23 cellular contexts compared by ENCODE assay signal in the genomic region with DNA sequence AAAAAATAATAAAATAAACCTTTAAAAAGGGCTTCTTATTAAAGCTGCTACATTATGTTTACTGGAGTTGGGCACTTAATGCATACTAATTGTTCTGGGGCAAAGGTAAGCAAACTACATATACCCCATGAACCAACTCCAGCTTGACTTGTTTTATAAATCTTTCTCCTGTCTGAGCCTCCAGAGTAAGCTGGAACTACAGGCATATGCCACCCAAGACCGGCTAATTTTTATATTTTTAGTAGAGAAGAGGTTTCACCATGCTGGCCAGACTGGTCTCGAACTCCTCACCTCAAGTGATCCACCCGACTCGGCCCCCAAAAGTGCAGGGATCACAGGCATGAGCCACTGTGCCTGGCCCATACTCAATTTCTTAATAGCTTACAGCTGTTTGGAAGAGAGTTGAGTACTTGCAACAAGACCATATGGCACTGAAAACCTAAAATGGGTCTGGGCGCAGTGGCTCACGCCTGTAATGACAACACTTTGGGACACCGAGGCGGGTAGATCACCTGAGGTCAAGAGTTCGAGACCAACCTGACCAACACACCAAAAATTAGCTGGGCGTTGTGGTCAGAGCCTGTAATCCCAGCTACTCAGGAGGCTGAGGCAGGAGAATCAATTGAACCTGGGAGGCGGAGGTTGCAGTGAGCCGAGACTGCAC. TPM values are rescaled to one million over a fixed set of nuclear protein-coding genes. Genes with fewer than 3 reads are reported as not detected.
A peak's percentile ranks its signal among the peaks of the same experiment; 100 is the strongest.
DNase-seq lines count a peak whose midpoint lies in the region; ATAC-seq, FAIRE-seq and TF ChIP-seq lines count a peak whose summit lies in the region.
"Had no signal": no experiment of that assay in that cellular context is flagged by ENCODE, and none has a peak within 500 bp of the region (broad histone marks: within the 10 kb centered on the region; RNA-seq: fewer than 3 reads in every experiment).

No MANE protein-coding gene starts in this region.

- POLR2A ChIA-PET in activated CD8-positive, alpha-beta T cell treated with anti-CD3 and anti-CD28 coated beads for 36 hours (lab: Charles Lee) = interaction anchor here (0.8 to 36.9 kb wide), 6 partner anchors 3 to 190 kb away, joined by 3 to 1214 read pairs (median 5); a partner anchor contains a TSS
- POLR2A ChIA-PET in activated CD8-positive, alpha-beta T cell treated with anti-CD3 and anti-CD28 coated beads, Interleukin-2, amount 10 ng/mL, durations not matched to agents 7 days and 5 days (lab: Charles Lee) = interaction anchor here (0.9 to 3.3 kb wide), 9 partner anchors 10 to 21 kb away, joined by 3 to 16 read pairs (median 5); a partner anchor contains a TSS
- POLR2A ChIA-PET in K562 (lab: Yijun Ruan, JAX) = interaction anchor here (0.6 to 7.2 kb wide), 10 partner anchors 11 to 177 kb away, joined by 3 to 102 read pairs (median 4); a partner anchor contains a TSS

- no peak overlapping the region for H3K18ac ChIP-seq in H9 (ENCODE audit: insufficient read length, low read depth, low read length)

- no peak overlapping the region for H2BK15ac ChIP-seq in H9 (ENCODE audit: low read depth, low read length)

- no peak overlapping the region for H2BK5ac ChIP-seq in H9 (ENCODE audit: insufficient read length, low read length)

- peaks cover 2% of the 10 kb centered on the region; the same call in 1 of the 2 replicates for H3K79me2 ChIP-seq in H9 (ENCODE audit: insufficient read depth, low read length)
- peaks cover 76% of the 10 kb centered on the region for H3K79me2 ChIP-seq in K562 (ENCODE audit: control insufficient read depth, insufficient read depth, low read length)
- peaks cover 97% of the 10 kb centered on the region for H3K79me2 ChIP-seq in osteoblast (ENCODE audit: insufficient read depth, low read length)

- H2AFZ ChIP-seq in H9 (ENCODE audit: low read length) = no peak overlapping the region
- no peak overlapping the region for H2AFZ ChIP-seq in K562 (ENCODE audit: low read depth, low read length)
- H2AFZ ChIP-seq in osteoblast (ENCODE audit: low read length) = no peak overlapping the region

- peaks cover 51% of the 10 kb centered on the region for H3K4me1 Mint-ChIP-seq in activated CD8-positive, alpha-beta T cell treated with anti-CD3 and anti-CD28 coated beads for 36 hours (ENCODE audit: low read depth)
- H3K4me1 Mint-ChIP-seq in activated CD8-positive, alpha-beta T cell treated with anti-CD3 and anti-CD28 coated beads, Interleukin-2, amount 10 ng/mL, durations not matched to agents 7 days and 5 days (ENCODE audit: low read depth) = peaks cover 31% of the 10 kb centered on the region
- H3K4me1 Mint-ChIP-seq in H9 = no peaks in the 10 kb centered on the region; a peak in 1 of 4 replicates
- H3K4me1 Mint-ChIP-seq: CD14-positive monocyte had no signal

- H2BK12ac ChIP-seq in H9 (ENCODE audit: insufficient read length, low read depth, low read length) = no peak overlapping the region

- H3K9me3 ChIP-seq in H9 (ENCODE audit: control insufficient read depth, low read depth, low read length) = no peaks in the 10 kb centered on the region
- H3K9me3 ChIP-seq in K562 (replicated peaks; ENCODE audit: control insufficient read depth, insufficient read depth, low read depth, low read length) = no peaks in the 10 kb centered on the region
- H3K9me3 ChIP-seq in osteoblast (ENCODE audit: low read depth, low read length) = no peaks in the 10 kb centered on the region
- H3K9me3 ChIP-seq: adrenal gland, pancreas had no signal

- no peaks in the 10 kb centered on the region for H3K23me2 ChIP-seq in H9 (ENCODE audit: insufficient read length, low read depth, low read length, poor library complexity, severe bottlenecking)

- TF ChIP-seq EP300 in K562 (IDR thresholded peaks at IDR 0.05; ENCODE audit: low read length) = no peak

- no peak overlapping the region for H4K8ac ChIP-seq in H9 (replicated peaks; ENCODE audit: insufficient read length, low read depth, low read length)

- FAIRE-seq in K562 (lab: Jason Lieb, UNC) = no peak
- FAIRE-seq: pancreas, TTC549 had no signal

- no peaks in the 10 kb centered on the region for H3K9me1 ChIP-seq in K562 (ENCODE audit: control insufficient read depth, insufficient read depth, low read length)

- TF ChIP-seq POLR2A in K562 (conservative IDR thresholded peaks at IDR 0.05) = no peak; the same call in 1 of the 2 replicates

- no peak overlapping the region for H3K4me3 Mint-ChIP-seq in activated CD8-positive, alpha-beta T cell treated with anti-CD3 and anti-CD28 coated beads for 36 hours
- no peak overlapping the region for H3K4me3 Mint-ChIP-seq in activated CD8-positive, alpha-beta T cell treated with anti-CD3 and anti-CD28 coated beads, Interleukin-2, amount 10 ng/mL, durations not matched to agents 7 days and 5 days
- no peak overlapping the region for H3K4me3 Mint-ChIP-seq in H9
- H3K4me3 Mint-ChIP-seq: activated CD4-positive, alpha-beta T cell treated with anti-CD3 and anti-CD28 coated beads for 36 hours; CD14-positive monocyte had no signal

- H3K27ac ChIP-seq in H9 (ENCODE audit: insufficient read length, low read depth, low read length) (no peak overlapping the region), K562 (ENCODE audit: extremely low read depth, low read depth, low read length) (no peak overlapping the region), osteoblast (ENCODE audit: low read depth, low read length) (peak overlapping the region; percentile 30)
- H3K27ac ChIP-seq: adrenal gland, coronary artery, pancreas had no signal

- no peak overlapping the region for H3K4me3 ChIP-seq in K562
- H3K4me3 ChIP-seq in osteoblast (ENCODE audit: insufficient read depth, low read length) = no peak overlapping the region
- H3K4me3 ChIP-seq: adrenal gland, coronary artery, pancreas had no signal

- no peaks in the 10 kb centered on the region for H3K27me3 Mint-ChIP-seq in activated CD8-positive, alpha-beta T cell treated with anti-CD3 and anti-CD28 coated beads for 36 hours
- no peaks in the 10 kb centered on the region for H3K27me3 Mint-ChIP-seq in activated CD8-positive, alpha-beta T cell treated with anti-CD3 and anti-CD28 coated beads, Interleukin-2, amount 10 ng/mL, durations not matched to agents 7 days and 5 days (ENCODE audit: low read depth)
- no peaks in the 10 kb centered on the region for H3K27me3 Mint-ChIP-seq in H9 (ENCODE audit: low read depth)
- H3K27me3 Mint-ChIP-seq: activated CD4-positive, alpha-beta T cell treated with anti-CD3 and anti-CD28 coated beads for 36 hours; naive thymus-derived CD4-positive, alpha-beta T cell had no signal

- H3K4me2 ChIP-seq in H9 (ENCODE audit: insufficient read depth, insufficient read length, low read length) (no peak overlapping the region), K562 (ENCODE audit: insufficient read depth, low read length) (no peak overlapping the region), osteoblast (ENCODE audit: insufficient read depth, low read length) (no peak overlapping the region)

- H3K36me3 ChIP-seq in K562 (ENCODE audit: control insufficient read depth, insufficient read depth, low read length) (peaks cover 98% of the 10 kb centered on the region), osteoblast (ENCODE audit: insufficient read depth, low read length) (peaks cover 99% of the 10 kb centered on the region)

- no peak for TF ChIP-seq CTCF in activated CD8-positive, alpha-beta T cell treated with anti-CD3 and anti-CD28 coated beads for 36 hours (IDR thresholded peaks at IDR 0.05)
- TF ChIP-seq CTCF in H9 (conservative IDR thresholded peaks at IDR 0.05) = no peak
- no peak for TF ChIP-seq CTCF in K562 (IDR thresholded peaks at IDR 0.05 in 2 of 3, conservative IDR thresholded peaks at IDR 0.05 in 1 of 3; ENCODE audit: insufficient read depth in 2 of 3, low read depth in 1 of 3, low read length in 3 of 3)
- no peak for TF ChIP-seq CTCF in osteoblast (IDR thresholded peaks at IDR 0.05; ENCODE audit: extremely low read depth, low read depth, low read length)

- DNase-seq in activated CD8-positive, alpha-beta T cell treated with anti-CD3 and anti-CD28 coated beads for 36 hours = no peak
- DNase-seq in activated CD8-positive, alpha-beta T cell treated with anti-CD3 and anti-CD28 coated beads, Interleukin-2, amount 10 ng/mL, durations not matched to agents 7 days and 5 days = no peak
- DNase-seq in H9 (no peak), K562 (ENCODE audit: extremely low read depth in 1 of 4, low spot score in 3 of 4) (no peak), osteoblast (ENCODE audit: insufficient read length, low spot score, missing footprints) (no peak), NCI-H2081 (lab: John Stamatoyannopoulos, UW) (no peak)
- DNase-seq in activated naive CD4-positive, alpha-beta T cell (lab: John Stamatoyannopoulos, UW) = no peak
- DNase-seq: activated CD4-positive, alpha-beta T cell treated with anti-CD3 and anti-CD28 coated beads for 36 hours; GF-D8; KBM-7; naive thymus-derived CD4-positive, alpha-beta T cell; NCI-H146; NCI-H774; pancreas; Right ventricle myocardium superior; stimulated activated CD4-positive, alpha-beta T cell treated with anti-CD3 and anti-CD28 coated beads, Interleukin-15, amount 100 ng/mL, for 24 hours had no signal

- H4K20me1 ChIP-seq in H9 (ENCODE audit: control insufficient read depth, insufficient read depth, insufficient read length) (no peaks in the 10 kb centered on the region), K562 (replicated peaks; ENCODE audit: control insufficient read depth, insufficient read depth, low read length) (peaks cover 20% of the 10 kb centered on the region), osteoblast (ENCODE audit: insufficient read depth, low read length) (peaks cover 83% of the 10 kb centered on the region)

- H2BK20ac ChIP-seq in H9 (ENCODE audit: low read depth, low read length, poor library complexity, severe bottlenecking) = no peak overlapping the region

- H3K56ac ChIP-seq in H9 (ENCODE audit: insufficient read length, low read depth, low read length) = no peak overlapping the region

- H4K91ac ChIP-seq in H9 (ENCODE audit: insufficient read length, low read depth, low read length) = no peak overlapping the region

- no peak for ATAC-seq in activated CD8-positive, alpha-beta T cell treated with anti-CD3 and anti-CD28 coated beads for 36 hours
- no peak for ATAC-seq in activated CD8-positive, alpha-beta T cell treated with anti-CD3 and anti-CD28 coated beads, Interleukin-2, amount 10 ng/mL, durations not matched to agents 7 days and 5 days
- ATAC-seq in K562 (no peak), GM21367 (IDR thresholded peaks at IDR 0.05; ENCODE audit: unreplicated experiment) (no peak)
- ATAC-seq: activated CD4-positive, alpha-beta T cell treated with anti-CD3 and anti-CD28 coated beads for 36 hours; naive thymus-derived CD4-positive, alpha-beta T cell; pancreas; sciatic nerve had no signal

- in situ Hi-C loops in K562 (cut with MboI) = no loop called here

- no peak overlapping the region for H3K14ac ChIP-seq in H9 (ENCODE audit: insufficient read depth, low read length)

- no peak overlapping the region for H3K4ac ChIP-seq in H9 (ENCODE audit: low read depth, low read length)

- BruUV-seq in K562 (replicated peaks; lab: Mats Ljungman, UMichigan) = no TSS peak

- H4K5ac ChIP-seq in H9 (ENCODE audit: insufficient read length, low read depth, low read length) = no peak overlapping the region

- H3K27me3 ChIP-seq in H9 (ENCODE audit: insufficient read depth, low read length) = no peaks in the 10 kb centered on the region
- H3K27me3 ChIP-seq in K562 (ENCODE audit: control insufficient read depth in 2 of 2, insufficient read depth in 2 of 2, low read length in 2 of 2) = no peaks in the 10 kb centered on the region
- H3K27me3 ChIP-seq in osteoblast (ENCODE audit: insufficient read depth, low read length) = no peaks in the 10 kb centered on the region
- H3K27me3 ChIP-seq: adrenal gland, pancreas had no signal

- H3K9ac ChIP-seq in H9 (ENCODE audit: extremely low read depth, insufficient read length, low read length) (no peak overlapping the region), K562 (ENCODE audit: insufficient read depth in 1 of 2, low read depth in 2 of 2, low read length in 2 of 2) (no peak overlapping the region)

- no peak overlapping the region for H2AK5ac ChIP-seq in H9 (ENCODE audit: insufficient read length, low read length)

- peaks cover 5% of the 10 kb centered on the region for H3K79me1 ChIP-seq in H9 (ENCODE audit: insufficient read depth, low read depth, low read length, poor library complexity, severe bottlenecking)

- H2BK120ac ChIP-seq in H9 (ENCODE audit: low read depth, low read length, poor library complexity, severe bottlenecking) = no peak overlapping the region

- H3K36me3 Mint-ChIP-seq in activated CD8-positive, alpha-beta T cell treated with anti-CD3 and anti-CD28 coated beads for 36 hours (ENCODE audit: low read depth) = peaks cover 69% of the 10 kb centered on the region
- H3K36me3 Mint-ChIP-seq in activated CD8-positive, alpha-beta T cell treated with anti-CD3 and anti-CD28 coated beads, Interleukin-2, amount 10 ng/mL, durations not matched to agents 7 days and 5 days (ENCODE audit: low read depth) = peaks cover 70% of the 10 kb centered on the region
- H3K36me3 Mint-ChIP-seq in H9 (ENCODE audit: insufficient read depth in 1 of 3, low read depth in 3 of 3) = peaks cover 57 to 96% (median 94%) of the 10 kb centered on the region in 3 experiments

- no peak for TF ChIP-seq RAD21 in K562 (CRISPR knock-in tag; conservative IDR thresholded peaks at IDR 0.05 in 1 of 2, IDR thresholded peaks at IDR 0.05 in 1 of 2)

- peak overlapping the region; percentile 61 for H3K27ac Mint-ChIP-seq in activated CD8-positive, alpha-beta T cell treated with anti-CD3 and anti-CD28 coated beads for 36 hours
- no peak overlapping the region for H3K27ac Mint-ChIP-seq in activated CD8-positive, alpha-beta T cell treated with anti-CD3 and anti-CD28 coated beads, Interleukin-2, amount 10 ng/mL, durations not matched to agents 7 days and 5 days
- peak overlapping the region in 2 of 3 experiments; percentile 65 to 83; a peak in 3 of 7 replicates for H3K27ac Mint-ChIP-seq in H9
- H3K27ac Mint-ChIP-seq: activated CD4-positive, alpha-beta T cell treated with anti-CD3 and anti-CD28 coated beads for 36 hours; activated T-helper 2 cell treated with anti-CD3 and anti-CD28 coated beads, Interferon-gamma antibody, Interleukin-2, Interleukin-4, amounts not matched to agents 10 μg/mL and 5 μg/mL and 100 μg/mL, durations not matched to agents 14 hours and 24 hours and 36 hours had no signal

- intact Hi-C loops in activated CD8-positive, alpha-beta T cell treated with anti-CD3 and anti-CD28 coated beads for 36 hours (cut with micrococcal nuclease) = no loop called here
- intact Hi-C loops in K562 (cut with micrococcal nuclease) = no loop called here

- CTCF ChIA-PET in activated CD8-positive, alpha-beta T cell treated with anti-CD3 and anti-CD28 coated beads for 36 hours (lab: Charles Lee) = interaction anchor here (1.3 to 2.1 kb wide), 3 partner anchors 7 to 21 kb away, joined by 6 to 11 read pairs (median 6); no protein-coding TSS in a partner anchor
- CTCF ChIA-PET in activated CD8-positive, alpha-beta T cell treated with anti-CD3 and anti-CD28 coated beads, Interleukin-2, amount 10 ng/mL, durations not matched to agents 7 days and 5 days (lab: Charles Lee) = interaction anchor here (0.7 to 1.1 kb wide), 3 partner anchors 8 to 165 kb away, joined by 3 to 4 read pairs (median 3); a partner anchor contains a TSS
- CTCF ChIA-PET in K562 (lab: Yijun Ruan, JAX; ENCODE audit: low intra/inter-chr PET ratio) = no interaction called here

- H3K4me1 ChIP-seq in H9 (ENCODE audit: insufficient read depth, low read length) (no peaks in the 10 kb centered on the region), K562 (replicated peaks in 1 of 2; ENCODE audit: control insufficient read depth in 2 of 2, insufficient read depth in 2 of 2, low read length in 2 of 2) (no peaks in the 10 kb centered on the region), osteoblast (ENCODE audit: insufficient read depth, low read length) (peaks cover 8% of the 10 kb centered on the region)
- H3K4me1 ChIP-seq: pancreas had no signal

- no peak overlapping the region for H3T11ph ChIP-seq in H9 (ENCODE audit: low read length)

- no CpG with 5 or more reads among the region's 12 CpGs for WGBS in H9 (ENCODE audit: extremely low coverage, insufficient read length, low lambda C conversion rate)
- WGBS in K562 (ENCODE audit: insufficient coverage, low coverage, missing lambda C conversion rate) = 95% methylated on average over 11 of the region's 12 CpGs

- no peaks in the 10 kb centered on the region for H3K9me3 Mint-ChIP-seq in activated CD8-positive, alpha-beta T cell treated with anti-CD3 and anti-CD28 coated beads for 36 hours
- H3K9me3 Mint-ChIP-seq in activated CD8-positive, alpha-beta T cell treated with anti-CD3 and anti-CD28 coated beads, Interleukin-2, amount 10 ng/mL, durations not matched to agents 7 days and 5 days (ENCODE audit: insufficient read depth) = no peaks in the 10 kb centered on the region
- H3K9me3 Mint-ChIP-seq in H9 = no peaks in the 10 kb centered on the region
- H3K9me3 Mint-ChIP-seq: activated T-helper 2 cell treated with anti-CD3 and anti-CD28 coated beads, Interferon-gamma antibody, Interleukin-2, Interleukin-4, amounts not matched to agents 10 μg/mL and 5 μg/mL and 100 μg/mL, durations not matched to agents 14 hours and 24 hours and 36 hours; CD14-positive monocyte had no signal

- no peak overlapping the region for H3K23ac ChIP-seq in H9 (ENCODE audit: insufficient read length, low read depth, low read length)

RNA-seq across cellular contexts. Expression of a gene that starts 19.9 kb away (rescaled TPM):
- 100 to 1,000 TPM; 146 to 148 TPM for total RNA-seq in activated CD8-positive, alpha-beta T cell treated with anti-CD3 and anti-CD28 coated beads for 36 hours
- 100 to 1,000 TPM; 134 to 143 TPM for total RNA-seq in activated CD8-positive, alpha-beta T cell treated with anti-CD3 and anti-CD28 coated beads, Interleukin-2, amount 10 ng/mL, durations not matched to agents 7 days and 5 days
- 204 and 207 TPM in 2 replicates for total RNA-seq in H9 (2021)
- total RNA-seq in K562 (2011; cell fraction: chromatin; rRNA removed; ENCODE audit: low replicate concordance) = 8.1 and 30.8 TPM in 2 replicates
- 77.2 and 84.6 TPM in 2 replicates for total RNA-seq in K562 (2011; cell fraction: nucleolus; rRNA removed)
- total RNA-seq in K562 (2011; cell fraction: nucleoplasm; rRNA removed) = 53.4 and 57.0 TPM in 2 replicates
- total RNA-seq in K562 (2014; rRNA removed) = 422 and 571 TPM in 2 replicates
- total RNA-seq in K562 (2014; rRNA removed; fragmentation: Illumina TruSeq; extraction: Trizol) = 46.5 and 50.1 TPM in 2 replicates
- 137 and 139 TPM in 2 replicates for total RNA-seq in K562 (2015; rRNA removed; fragmentation: Illumina TruSeq; extraction: Trizol)
- total RNA-seq in K562 (2021) = 217 and 226 TPM in 2 replicates
- 179 and 193 TPM in 2 replicates for polyA plus RNA-seq in K562 (2011; rRNA removed)
- polyA plus RNA-seq in K562 (2011; cell fraction: cytosol; rRNA removed) = 657 and 854 TPM in 2 replicates
- 234 and 309 TPM in 2 replicates for polyA plus RNA-seq in K562 (2011; cell fraction: nucleus; rRNA removed)
- 288 and 480 TPM in 2 replicates for polyA plus RNA-seq in K562 (2012)
- polyA plus RNA-seq in K562 (2014; fragmentation: Illumina TruSeq; extraction: Trizol) = 31.8 and 117 TPM in 2 replicates
- polyA plus RNA-seq in K562 (2014; fragmentation: Nextera tagmentation; extraction: Ambion mirVana) = 100 to 1,000 TPM; 635 to 741 TPM
- polyA plus RNA-seq in K562 (2014; rRNA removed) = 433 and 559 TPM in 2 replicates
- 18.5 and 28.9 TPM in 2 replicates for polyA minus RNA-seq in K562 (2011; rRNA and poly(A)+ RNA removed)
- polyA minus RNA-seq in K562 (2011; cell fraction: cytosol; rRNA and poly(A)+ RNA removed) = 43.7 and 68.4 TPM in 2 replicates
- polyA minus RNA-seq in K562 (2011; cell fraction: nucleus; rRNA and poly(A)+ RNA removed) = 21.0 and 24.8 TPM in 2 replicates
- total RNA-seq in osteoblast = 108 and 124 TPM in 2 replicates

RNA-seq across cellular contexts. Expression of a gene that starts 20.0 kb away (rescaled TPM):
- 10 to 100 TPM; 39.7 to 40.8 TPM for total RNA-seq in activated CD8-positive, alpha-beta T cell treated with anti-CD3 and anti-CD28 coated beads for 36 hours
- total RNA-seq in activated CD8-positive, alpha-beta T cell treated with anti-CD3 and anti-CD28 coated beads, Interleukin-2, amount 10 ng/mL, durations not matched to agents 7 days and 5 days = 10 to 100 TPM; 32.7 to 34.7 TPM
- total RNA-seq in H9 (2021) (24.4 and 26.6 TPM in 2 replicates), K562 (2014; rRNA removed) (45.0 and 59.4 TPM in 2 replicates), K562 (2014; rRNA removed; fragmentation: Illumina TruSeq; extraction: Trizol) (41.0 and 41.8 TPM in 2 replicates), K562 (2015; rRNA removed; fragmentation: Illumina TruSeq; extraction: Trizol) (34.1 and 34.7 TPM in 2 replicates), K562 (2021) (47.1 and 52.5 TPM in 2 replicates), osteoblast (21.7 and 29.5 TPM in 2 replicates)
- total RNA-seq in K562 (2011; cell fraction: chromatin; rRNA removed; ENCODE audit: low replicate concordance) = 52.4 and 75.5 TPM in 2 replicates
- 59.4 and 63.0 TPM in 2 replicates for total RNA-seq in K562 (2011; cell fraction: nucleolus; rRNA removed)
- 55.7 and 62.0 TPM in 2 replicates for total RNA-seq in K562 (2011; cell fraction: nucleoplasm; rRNA removed)
- polyA plus RNA-seq in K562 (2011; rRNA removed) (72.2 and 76.3 TPM in 2 replicates), K562 (2014; fragmentation: Illumina TruSeq; extraction: Trizol) (48.0 and 51.9 TPM in 2 replicates), K562 (2014; fragmentation: Nextera tagmentation; extraction: Ambion mirVana) (10 to 100 TPM; 11.5 to 13.9 TPM), K562 (2014; rRNA removed) (84.8 and 94.6 TPM in 2 replicates)
- 84.5 and 124 TPM in 2 replicates for polyA plus RNA-seq in K562 (2011; cell fraction: cytosol; rRNA removed)
- polyA plus RNA-seq in K562 (2011; cell fraction: nucleus; rRNA removed) = 63.6 and 64.2 TPM in 2 replicates
- 27.4 and 33.4 TPM in 2 replicates for polyA plus RNA-seq in K562 (2012)
- 45.8 and 53.4 TPM in 2 replicates for polyA minus RNA-seq in K562 (2011; rRNA and poly(A)+ RNA removed)
- polyA minus RNA-seq in K562 (2011; cell fraction: cytosol; rRNA and poly(A)+ RNA removed) = 19.5 and 21.2 TPM in 2 replicates
- polyA minus RNA-seq in K562 (2011; cell fraction: nucleus; rRNA and poly(A)+ RNA removed) = 21.2 and 21.4 TPM in 2 replicates

RNA-seq across cellular contexts. Expression of a gene that starts 23.0 kb away (rescaled TPM):
- 100 to 1,000 TPM; 317 to 321 TPM for total RNA-seq in activated CD8-positive, alpha-beta T cell treated with anti-CD3 and anti-CD28 coated beads for 36 hours
- total RNA-seq in activated CD8-positive, alpha-beta T cell treated with anti-CD3 and anti-CD28 coated beads, Interleukin-2, amount 10 ng/mL, durations not matched to agents 7 days and 5 days = 100 to 1,000 TPM; 333 to 358 TPM
- total RNA-seq in H9 (2021) (335 and 347 TPM in 2 replicates), K562 (2014; rRNA removed) (241 and 314 TPM in 2 replicates), K562 (2014; rRNA removed; fragmentation: Illumina TruSeq; extraction: Trizol) (305 and 330 TPM in 2 replicates), K562 (2015; rRNA removed; fragmentation: Illumina TruSeq; extraction: Trizol) (297 and 319 TPM in 2 replicates), K562 (2021) (241 and 250 TPM in 2 replicates), osteoblast (274 and 300 TPM in 2 replicates)
- 377 and 1,084 TPM in 2 replicates for total RNA-seq in K562 (2011; cell fraction: chromatin; rRNA removed; ENCODE audit: low replicate concordance)
- 154 and 218 TPM in 2 replicates for total RNA-seq in K562 (2011; cell fraction: nucleolus; rRNA removed)
- 345 and 673 TPM in 2 replicates for total RNA-seq in K562 (2011; cell fraction: nucleoplasm; rRNA removed)
- polyA plus RNA-seq in K562 (2011; rRNA removed) (187 and 191 TPM in 2 replicates), K562 (2014; fragmentation: Illumina TruSeq; extraction: Trizol) (213 and 218 TPM in 2 replicates), K562 (2014; fragmentation: Nextera tagmentation; extraction: Ambion mirVana) (100 to 1,000 TPM; 143 to 198 TPM), K562 (2014; rRNA removed) (212 and 228 TPM in 2 replicates)
- 33.0 and 80.4 TPM in 2 replicates for polyA plus RNA-seq in K562 (2011; cell fraction: cytosol; rRNA removed)
- polyA plus RNA-seq in K562 (2011; cell fraction: nucleus; rRNA removed) = 662 and 820 TPM in 2 replicates
- 185 and 194 TPM in 2 replicates for polyA plus RNA-seq in K562 (2012)
- 178 and 203 TPM in 2 replicates for polyA minus RNA-seq in K562 (2011; rRNA and poly(A)+ RNA removed)
- polyA minus RNA-seq in K562 (2011; cell fraction: cytosol; rRNA and poly(A)+ RNA removed) = 67.8 and 77.2 TPM in 2 replicates
- 241 and 336 TPM in 2 replicates for polyA minus RNA-seq in K562 (2011; cell fraction: nucleus; rRNA and poly(A)+ RNA removed)

RNA-seq across cellular contexts. Expression of a gene that starts 52.7 kb away (rescaled TPM):
- 10 to 100 TPM; 57.9 to 58.8 TPM for total RNA-seq in activated CD8-positive, alpha-beta T cell treated with anti-CD3 and anti-CD28 coated beads for 36 hours
- 10 to 100 TPM; 53.6 to 61.5 TPM for total RNA-seq in activated CD8-positive, alpha-beta T cell treated with anti-CD3 and anti-CD28 coated beads, Interleukin-2, amount 10 ng/mL, durations not matched to agents 7 days and 5 days
- total RNA-seq in H9 (2021) = 50.3 and 55.3 TPM in 2 replicates
- 82.3 and 150 TPM in 2 replicates for total RNA-seq in K562 (2011; cell fraction: chromatin; rRNA removed; ENCODE audit: low replicate concordance)
- 62.7 and 66.5 TPM in 2 replicates for total RNA-seq in K562 (2011; cell fraction: nucleolus; rRNA removed)
- 101 and 125 TPM in 2 replicates for total RNA-seq in K562 (2011; cell fraction: nucleoplasm; rRNA removed)
- 54.2 and 60.3 TPM in 2 replicates for total RNA-seq in K562 (2014; rRNA removed)
- total RNA-seq in K562 (2014; rRNA removed; fragmentation: Illumina TruSeq; extraction: Trizol) = 77.2 and 85.9 TPM in 2 replicates
- 63.2 and 66.1 TPM in 2 replicates for total RNA-seq in K562 (2015; rRNA removed; fragmentation: Illumina TruSeq; extraction: Trizol)
- total RNA-seq in K562 (2021) = 49.9 and 55.1 TPM in 2 replicates
- polyA plus RNA-seq in K562 (2011; rRNA removed) = 35.7 and 49.9 TPM in 2 replicates
- polyA plus RNA-seq in K562 (2011; cell fraction: cytosol; rRNA removed) = 31.1 and 34.8 TPM in 2 replicates
- 30.2 and 32.2 TPM in 2 replicates for polyA plus RNA-seq in K562 (2011; cell fraction: nucleus; rRNA removed)
- 43.2 and 96.3 TPM in 2 replicates for polyA plus RNA-seq in K562 (2012)
- 70.7 and 75.0 TPM in 2 replicates for polyA plus RNA-seq in K562 (2014; fragmentation: Illumina TruSeq; extraction: Trizol)
- polyA plus RNA-seq in K562 (2014; fragmentation: Nextera tagmentation; extraction: Ambion mirVana) = 100 to 1,000 TPM; 178 to 196 TPM
- polyA plus RNA-seq in K562 (2014; rRNA removed) = 83.3 and 86.9 TPM in 2 replicates
- polyA minus RNA-seq in K562 (2011; rRNA and poly(A)+ RNA removed) = 59.5 and 68.3 TPM in 2 replicates
- polyA minus RNA-seq in K562 (2011; cell fraction: cytosol; rRNA and poly(A)+ RNA removed) = 24.5 and 25.3 TPM in 2 replicates
- 17.8 and 39.2 TPM in 2 replicates for polyA minus RNA-seq in K562 (2011; cell fraction: nucleus; rRNA and poly(A)+ RNA removed)
- 34.8 and 39.1 TPM in 2 replicates for total RNA-seq in osteoblast

RNA-seq across cellular contexts. Expression of a gene that starts 54.4 kb away (rescaled TPM):
- total RNA-seq in activated CD8-positive, alpha-beta T cell treated with anti-CD3 and anti-CD28 coated beads for 36 hours = 100 to 1,000 TPM; 308 to 324 TPM
- 100 to 1,000 TPM; 271 to 272 TPM for total RNA-seq in activated CD8-positive, alpha-beta T cell treated with anti-CD3 and anti-CD28 coated beads, Interleukin-2, amount 10 ng/mL, durations not matched to agents 7 days and 5 days
- 152 and 155 TPM in 2 replicates for total RNA-seq in H9 (2021)
- total RNA-seq in K562 (2011; cell fraction: chromatin; rRNA removed; ENCODE audit: low replicate concordance) = 182 and 323 TPM in 2 replicates
- total RNA-seq in K562 (2011; cell fraction: nucleolus; rRNA removed) = 205 and 207 TPM in 2 replicates
- total RNA-seq in K562 (2011; cell fraction: nucleoplasm; rRNA removed) = 200 and 207 TPM in 2 replicates
- 54.4 and 83.8 TPM in 2 replicates for total RNA-seq in K562 (2014; rRNA removed)
- 39.7 and 42.2 TPM in 2 replicates for total RNA-seq in K562 (2014; rRNA removed; fragmentation: Illumina TruSeq; extraction: Trizol)
- 41.9 and 42.1 TPM in 2 replicates for total RNA-seq in K562 (2015; rRNA removed; fragmentation: Illumina TruSeq; extraction: Trizol)
- total RNA-seq in K562 (2021) = 102 and 105 TPM in 2 replicates
- polyA plus RNA-seq in K562 (2011; rRNA removed) = 72.9 and 80.0 TPM in 2 replicates
- 124 and 164 TPM in 2 replicates for polyA plus RNA-seq in K562 (2011; cell fraction: cytosol; rRNA removed)
- 322 and 336 TPM in 2 replicates for polyA plus RNA-seq in K562 (2011; cell fraction: nucleus; rRNA removed)
- polyA plus RNA-seq in K562 (2012) = 98.9 and 128 TPM in 2 replicates
- polyA plus RNA-seq in K562 (2014; fragmentation: Illumina TruSeq; extraction: Trizol) = 68.6 and 69.8 TPM in 2 replicates
- polyA plus RNA-seq in K562 (2014; fragmentation: Nextera tagmentation; extraction: Ambion mirVana) = 10 to 100 TPM; 45.5 to 56.0 TPM
- 56.0 and 65.2 TPM in 2 replicates for polyA plus RNA-seq in K562 (2014; rRNA removed)
- polyA minus RNA-seq in K562 (2011; rRNA and poly(A)+ RNA removed) = 46.6 and 66.8 TPM in 2 replicates
- 46.7 and 82.3 TPM in 2 replicates for polyA minus RNA-seq in K562 (2011; cell fraction: cytosol; rRNA and poly(A)+ RNA removed)
- 66.4 and 92.3 TPM in 2 replicates for polyA minus RNA-seq in K562 (2011; cell fraction: nucleus; rRNA and poly(A)+ RNA removed)
- 165 and 166 TPM in 2 replicates for total RNA-seq in osteoblast
